20 cellular contexts compared by ENCODE assay signal in the genomic region with DNA sequence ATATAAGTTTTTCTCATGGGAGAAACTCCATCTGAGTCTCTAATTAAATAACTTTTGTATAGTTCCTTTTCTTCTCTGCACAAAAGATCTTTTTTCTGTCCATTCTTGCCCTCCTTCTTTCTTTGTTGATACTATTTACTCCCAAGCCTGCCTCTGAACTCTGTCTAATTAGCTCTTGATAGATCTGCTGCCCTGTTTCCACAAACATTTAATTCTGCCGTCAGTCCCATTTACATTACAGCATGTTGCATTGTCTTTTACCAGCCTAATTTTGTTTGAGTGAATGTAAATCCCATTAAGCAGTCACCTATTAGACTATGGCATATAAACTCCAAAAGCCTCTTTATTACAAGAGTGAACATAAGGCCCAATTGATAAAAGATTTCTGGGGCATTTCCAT.
DNase-seq lines count a peak whose midpoint lies in the region; ATAC-seq and TF ChIP-seq lines count a peak whose summit lies in the region.
"Had no signal": no experiment of that assay in that cellular context is flagged by ENCODE, and none has a peak within 500 bp of the region (broad histone marks: within the 10 kb centered on the region; RNA-seq: fewer than 3 reads in every experiment).

No MANE protein-coding gene starts in this region.

- H3K4me3 Mint-ChIP-seq in brain: peak overlapping the region in 3 of 5 experiments; percentile 2 to 11 (median 7)
- H3K4me3 Mint-ChIP-seq: CD4-positive, alpha-beta T cell; T-helper 17 cell had no signal

- in situ Hi-C loops in transverse colon (cut with MboI; ENCODE audit: low pct_ligation_motif_present in 1 of 4, low pct_unique_long_range_greater_than_20kb in 1 of 4, low sequenced_read_pairs in 3 of 4): no loop called here

- peak; percentile 21 for DNase-seq in NCI-H146 (lab: John Stamatoyannopoulos, UW)
- peak; percentile 14 for DNase-seq in NCI-H524 treated with DMSO at 0.1 percent for 48 hours (lab: John Stamatoyannopoulos, UW)
- peak; percentile 51 for DNase-seq in retina
- no peak for DNase-seq in transverse colon
- DNase-seq in NK-92 (lab: John Stamatoyannopoulos, UW; ENCODE audit: unreplicated experiment): no peak
- DNase-seq: ACHN; CD4-positive, alpha-beta T cell; DMS53; GDM1; Karpas-422; MV-4-11; NCI-H1417 treated with DMSO at 0.1 percent for 48 hours; NCI-H1930; NCI-H226; NCI-H510A treated with DMSO at 0.1 percent for 48 hours; Peyer's patch; T-helper 17 cell had no signal

- H3K9me3 Mint-ChIP-seq in brain: no peaks in the 10 kb centered on the region

- H3K4me1 Mint-ChIP-seq in brain: peaks cover 28% of the 10 kb centered on the region
- H3K4me1 Mint-ChIP-seq: T-helper 17 cell had no signal

- no peaks in the 10 kb centered on the region for H3K27me3 ChIP-seq in transverse colon
- H3K27me3 ChIP-seq: BLaER1, Peyer's patch had no signal

- TF ChIP-seq EP300 in transverse colon (IDR thresholded peaks at IDR 0.05; ENCODE audit: low read depth): no peak

- H3K4me1 ChIP-seq in transverse colon: no peaks in the 10 kb centered on the region
- H3K4me1 ChIP-seq: BLaER1, Peyer's patch had no signal

- intact Hi-C loops in transverse colon (cut with DNase I; ENCODE audit: low total_unique reads): no loop called here

- 45 to 48% methylated on average over 1 of the region's 1 CpG for WGBS in transverse colon (ENCODE audit: low coverage in 1 of 2), 2 donors

- H3K36me3 ChIP-seq in transverse colon: no peaks in the 10 kb centered on the region
- H3K36me3 ChIP-seq: BLaER1, Peyer's patch had no signal

- H3K9me3 ChIP-seq in transverse colon: no peaks in the 10 kb centered on the region
- H3K9me3 ChIP-seq: BLaER1, Peyer's patch had no signal

- ATAC-seq in GM18873 (IDR thresholded peaks at IDR 0.05; ENCODE audit: low FRiP score, unreplicated experiment): no peak
- ATAC-seq: T-helper 17 cell had no signal

- no peak overlapping the region for H3K27ac ChIP-seq in transverse colon
- H3K27ac ChIP-seq: BLaER1, Peyer's patch had no signal

- H3K36me3 Mint-ChIP-seq in brain: no peaks in the 10 kb centered on the region

- TF ChIP-seq CTCF in brain (conservative IDR thresholded peaks at IDR 0.05) (no peak), transverse colon (IDR thresholded peaks at IDR 0.05) (no peak)

- peak overlapping the region in 4 of 5 experiments; percentile 2 to 52 (median 20) for H3K27ac Mint-ChIP-seq in brain
- H3K27ac Mint-ChIP-seq: CD4-positive, alpha-beta T cell; T-helper 17 cell had no signal

- H3K27me3 Mint-ChIP-seq in brain: peaks cover 69% of the 10 kb centered on the region
- H3K27me3 Mint-ChIP-seq: CD4-positive, alpha-beta T cell; T-helper 17 cell had no signal

- H3K4me3 ChIP-seq in transverse colon: no peak overlapping the region
- H3K4me3 ChIP-seq: BLaER1, Peyer's patch had no signal

- TF ChIP-seq POLR2A in transverse colon (IDR thresholded peaks at IDR 0.05): no peak

Comparison
In these comparisons a context has a peak if more than half of its experiments do, and no peak if none do; other contexts are left out.
1. DNase-seq: peak in NCI-H146 (single experiment), NCI-H524 treated with DMSO at 0.1 percent for 48 hours (single experiment) and retina (single experiment); none in transverse colon (single experiment) and NK-92 (single experiment).